In the genomic region with DNA sequence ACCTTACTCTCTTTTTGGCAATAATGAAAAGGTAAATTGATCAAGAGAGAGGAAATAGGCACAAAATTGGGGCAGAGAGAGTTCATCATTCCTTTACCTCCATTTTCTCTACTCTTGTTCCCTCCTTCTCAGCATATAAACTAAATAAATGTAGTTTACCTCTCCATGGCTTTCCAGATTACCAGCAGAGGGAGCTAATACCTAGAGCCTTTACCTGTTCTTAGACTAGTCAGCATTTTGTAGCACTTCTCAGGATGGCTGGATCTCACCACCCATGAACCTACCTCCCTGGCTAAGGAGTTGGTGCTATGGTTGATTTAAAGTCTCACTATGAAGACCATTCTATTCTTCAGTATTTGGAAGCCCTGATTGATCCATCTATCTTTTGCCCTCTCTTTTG, we compare ENCODE assay signal across 1 cellular context.
TF ChIP-seq lines count a peak whose summit lies in the region.

No MANE protein-coding gene starts in this region.

TF ChIP-seq in K562, 482 proteins besides CTCF, POLR2A, EP300 and RAD21 (continued from another document):
- TF ChIP-seq, protein P1, sequence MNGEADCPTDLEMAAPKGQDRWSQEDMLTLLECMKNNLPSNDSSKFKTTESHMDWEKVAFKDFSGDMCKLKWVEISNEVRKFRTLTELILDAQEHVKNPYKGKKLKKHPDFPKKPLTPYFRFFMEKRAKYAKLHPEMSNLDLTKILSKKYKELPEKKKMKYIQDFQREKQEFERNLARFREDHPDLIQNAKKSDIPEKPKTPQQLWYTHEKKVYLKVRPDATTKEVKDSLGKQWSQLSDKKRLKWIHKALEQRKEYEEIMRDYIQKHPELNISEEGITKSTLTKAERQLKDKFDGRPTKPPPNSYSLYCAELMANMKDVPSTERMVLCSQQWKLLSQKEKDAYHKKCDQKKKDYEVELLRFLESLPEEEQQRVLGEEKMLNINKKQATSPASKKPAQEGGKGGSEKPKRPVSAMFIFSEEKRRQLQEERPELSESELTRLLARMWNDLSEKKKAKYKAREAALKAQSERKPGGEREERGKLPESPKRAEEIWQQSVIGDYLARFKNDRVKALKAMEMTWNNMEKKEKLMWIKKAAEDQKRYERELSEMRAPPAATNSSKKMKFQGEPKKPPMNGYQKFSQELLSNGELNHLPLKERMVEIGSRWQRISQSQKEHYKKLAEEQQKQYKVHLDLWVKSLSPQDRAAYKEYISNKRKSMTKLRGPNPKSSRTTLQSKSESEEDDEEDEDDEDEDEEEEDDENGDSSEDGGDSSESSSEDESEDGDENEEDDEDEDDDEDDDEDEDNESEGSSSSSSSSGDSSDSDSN (IDR thresholded peaks at IDR 0.05; ENCODE audit: borderline replicate concordance in 1 of 2, low read depth in 2 of 2, low read length in 2 of 2), result no peak
- TF ChIP-seq SMAD1 (IDR thresholded peaks at IDR 0.05; ENCODE audit: low read depth, low read length, partially characterized antibody) (no peak), ZSCAN32 (CRISPR knock-in tag; IDR thresholded peaks at IDR 0.05) (no peak), ZNF75A (CRISPR knock-in tag; IDR thresholded peaks at IDR 0.05) (no peak), NFE2 (IDR thresholded peaks at IDR 0.05; ENCODE audit: low read depth) (peak; percentile 29; the same call in 1 of the 2 replicates), ZNF316 (IDR thresholded peaks at IDR 0.05) (peak; percentile 94), MAFG (tag; conservative IDR thresholded peaks at IDR 0.05) (peak; percentile 80), ETV5 (CRISPR knock-in tag; IDR thresholded peaks at IDR 0.05; ENCODE audit: low read depth) (no peak), TCF3 (CRISPR knock-in tag; IDR thresholded peaks at IDR 0.05) (no peak), MAFK (IDR thresholded peaks at IDR 0.05; ENCODE audit: low read length) (peak; percentile 65; the same call in 1 of the 2 replicates), EP400 (IDR thresholded peaks at IDR 0.05) (no peak)
- TF ChIP-seq, protein P2, sequence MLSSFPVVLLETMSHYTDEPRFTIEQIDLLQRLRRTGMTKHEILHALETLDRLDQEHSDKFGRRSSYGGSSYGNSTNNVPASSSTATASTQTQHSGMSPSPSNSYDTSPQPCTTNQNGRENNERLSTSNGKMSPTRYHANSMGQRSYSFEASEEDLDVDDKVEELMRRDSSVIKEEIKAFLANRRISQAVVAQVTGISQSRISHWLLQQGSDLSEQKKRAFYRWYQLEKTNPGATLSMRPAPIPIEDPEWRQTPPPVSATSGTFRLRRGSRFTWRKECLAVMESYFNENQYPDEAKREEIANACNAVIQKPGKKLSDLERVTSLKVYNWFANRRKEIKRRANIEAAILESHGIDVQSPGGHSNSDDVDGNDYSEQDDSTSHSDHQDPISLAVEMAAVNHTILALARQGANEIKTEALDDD (IDR thresholded peaks at IDR 0.05), result peak; percentile 75; the same call in 1 of the 2 replicates
